In the genomic region with DNA sequence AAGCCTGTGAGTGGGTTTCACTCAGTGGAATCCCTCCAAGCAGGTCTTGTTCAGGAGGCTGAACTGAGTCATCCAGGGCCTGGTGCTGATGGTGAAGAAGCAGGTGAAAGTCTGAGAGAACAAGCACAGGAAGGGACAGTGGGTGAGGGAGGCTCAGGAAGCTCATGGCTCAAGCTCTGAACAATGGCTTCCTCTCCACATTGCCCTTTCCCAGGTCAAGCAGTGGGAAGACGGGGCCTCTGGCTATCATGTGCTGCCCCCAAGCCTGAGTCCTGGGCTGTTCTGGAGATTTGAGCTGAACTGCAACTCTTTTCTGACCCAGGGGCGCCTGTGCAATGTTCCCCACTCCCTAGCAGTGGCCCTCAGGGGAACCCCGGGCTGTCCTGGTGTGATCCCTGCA, we compare ENCODE assay signal across 22 cellular contexts. TPM values are rescaled to one million over a fixed set of nuclear protein-coding genes. Genes with fewer than 3 reads are reported as not detected.
"Had no signal": no experiment of that assay in that cellular context is flagged by ENCODE, and none has a peak within 500 bp of the region (broad histone marks: within the 10 kb centered on the region; RNA-seq: fewer than 3 reads in every experiment).

No MANE protein-coding gene starts in this region.

- H3K4me1 ChIP-seq: SJSA1 had no signal

- DNase-seq: IMR-90, Karpas-422, KG1, MM.1S, NCI-H1092 treated with DMSO at 0.1 percent for 48 hours, NCI-H1436, NCI-H187, NCI-H2029, NCI-H2081 treated with DMSO at 0.1 percent for 48 hours, NCI-H2171, NCI-H226, NCI-H446, NCI-H510A, NCI-H524 treated with DMSO at 0.1 percent for 48 hours, NCI-H69, NCI-H774, Right ventricle myocardium superior, RPMI8226, SIG-M5 had no signal

- H3K27ac ChIP-seq: SJSA1, SK-N-MC had no signal

- H3K9me3 ChIP-seq: SJSA1 had no signal

RNA-seq across cellular contexts. Expression of gene CST9L, which starts 3.4 kb away (rescaled TPM):
- total RNA-seq: HT-29, IMR-90, Right ventricle myocardium superior, SJSA1 had no signal

RNA-seq across cellular contexts. Expression of gene CST9, which starts 40.8 kb away (rescaled TPM):
- total RNA-seq: HT-29, IMR-90, Right ventricle myocardium superior, SJSA1 had no signal
